ENCODE assay signal across 2 cellular contexts in genomic region chr16:13325396-13325795, GRCh38.
A peak's percentile ranks its signal among the peaks of the same experiment; 100 is the strongest.
TF ChIP-seq lines count a peak whose summit lies in the region.

No MANE protein-coding gene starts in this region.

TF ChIP-seq in GM23338, 12 proteins besides CTCF, POLR2A, EP300 and RAD21:
- TF ChIP-seq ZNF331 (CRISPR knock-in tag; IDR thresholded peaks at IDR 0.05; ENCODE audit: low read depth) (no peak), ETS1 (IDR thresholded peaks at IDR 0.05) (no peak), CREB1 (CRISPR knock-in tag; IDR thresholded peaks at IDR 0.05; ENCODE audit: low read depth) (no peak), NANOG (IDR thresholded peaks at IDR 0.05; ENCODE audit: borderline replicate concordance) (no peak), EZH2phosphoT487 (IDR thresholded peaks at IDR 0.05; ENCODE audit: unreplicated experiment) (no peak), EZH2 (IDR thresholded peaks at IDR 0.05; ENCODE audit: low read depth, unreplicated experiment) (no peak), STAT1 (IDR thresholded peaks at IDR 0.05; ENCODE audit: unreplicated experiment) (no peak), ZNF114 (CRISPR knock-in tag; IDR thresholded peaks at IDR 0.05) (no peak), REST (IDR thresholded peaks at IDR 0.05; ENCODE audit: unreplicated experiment) (no peak), ZNF462 (CRISPR knock-in tag; IDR thresholded peaks at IDR 0.05) (no peak), POLR2AphosphoS5 (IDR thresholded peaks at IDR 0.05; ENCODE audit: low read depth) (no peak), JUNB (IDR thresholded peaks at IDR 0.05; ENCODE audit: unreplicated experiment) (no peak)

TF ChIP-seq in H1, 55 proteins besides CTCF, POLR2A, EP300 and RAD21 (continued from another document):
- peak; percentile 67 for TF ChIP-seq CEBPB (IDR thresholded peaks at IDR 0.05; ENCODE audit: low read depth, low read length)
TF ChIP-seq in H1: peak in this region for 1.
